Comparison of ENCODE assay signal across 25 cellular contexts in genomic region chr4:116217781-116218180, GRCh38.
DNase-seq lines count a peak whose midpoint lies in the region; ATAC-seq, FAIRE-seq and TF ChIP-seq lines count a peak whose summit lies in the region.
"Had no signal": no experiment of that assay in that cellular context is flagged by ENCODE, and none has a peak within 500 bp of the region (broad histone marks: within the 10 kb centered on the region; RNA-seq: fewer than 3 reads in every experiment).

No MANE protein-coding gene starts in this region.

- FAIRE-seq in keratinocyte (lab: Jason Lieb, UNC), result no peak
- FAIRE-seq: GM18507, RCC 7860 had no signal

- H3K4me2 ChIP-seq in keratinocyte (ENCODE audit: control insufficient read depth, extremely low read depth, insufficient read depth, low read depth, low read length), result peak overlapping the region; percentile 25
- H3K4me2 ChIP-seq: BLaER1 treated with 17β-estradiol and CSF1 and Interleukin-3, amounts not matched to agents 10 nM and 100 nM had no signal

- H3K9me3 ChIP-seq in RWPE2 (ENCODE audit: severe bottlenecking), result no peaks in the 10 kb centered on the region
- no peaks in the 10 kb centered on the region for H3K9me3 ChIP-seq in keratinocyte (ENCODE audit: control insufficient read depth, low read depth, low read length)
- H3K9me3 ChIP-seq: BLaER1 treated with 17β-estradiol and CSF1 and Interleukin-3, amounts not matched to agents 10 nM and 100 nM; Caco-2 had no signal

- no peak overlapping the region for H3K27ac ChIP-seq in RWPE2 (ENCODE audit: poor library complexity, severe bottlenecking)
- peak overlapping the region; percentile 35 for H3K27ac ChIP-seq in keratinocyte (ENCODE audit: control insufficient read depth, insufficient read depth, low read length)
- H3K27ac ChIP-seq: BLaER1 treated with 17β-estradiol and CSF1 and Interleukin-3, amounts not matched to agents 10 nM and 100 nM; GM23248 had no signal

- H3K4me3 ChIP-seq in RWPE2 (ENCODE audit: severe bottlenecking), result no peak overlapping the region
- no peak overlapping the region for H3K4me3 ChIP-seq in keratinocyte (ENCODE audit: control insufficient read depth in 2 of 3, extremely low read depth in 1 of 3, insufficient read depth in 2 of 3, low read depth in 1 of 3, low read length in 3 of 3)
- H3K4me3 ChIP-seq: BLaER1 treated with 17β-estradiol and CSF1 and Interleukin-3, amounts not matched to agents 10 nM and 100 nM; GM23248 had no signal

- peaks cover 10% of the 10 kb centered on the region for H3K4me1 ChIP-seq in RWPE2 (ENCODE audit: insufficient read depth, poor library complexity, severe bottlenecking)
- peaks cover 6% of the 10 kb centered on the region for H3K4me1 ChIP-seq in keratinocyte (ENCODE audit: control insufficient read depth, extremely low read depth, insufficient read depth, low read length)
- H3K4me1 ChIP-seq: BLaER1 treated with 17β-estradiol and CSF1 and Interleukin-3, amounts not matched to agents 10 nM and 100 nM; Caco-2 had no signal

- peak; percentile 9 for DNase-seq in HS-5 (ENCODE audit: low read depth)
- DNase-seq in RWPE2 (ENCODE audit: low spot score), result no peak
- DNase-seq in dermis blood vessel endothelial cell, result peak; percentile 12
- DNase-seq in keratinocyte (ENCODE audit: low read depth, low spot score), result no peak
- DNase-seq in stimulated activated naive B cell treated with anti-CD40 and anti-IgM and Interleukin-4, amounts not matched to agents 10 μg/mL and 1 μg/mL and 100 μg/mL, for 72 hours, result no peak
- DNase-seq in NCI-H1694 treated with DMSO at 0.1 percent for 48 hours (lab: John Stamatoyannopoulos, UW), result no peak
- no peak for DNase-seq in NCI-H1105 treated with DMSO at 0.1 percent for 48 hours (lab: John Stamatoyannopoulos, UW)
- DNase-seq: Caco-2; CD4-positive, alpha-beta memory T cell; DMS 273 treated with DMSO at 0.1 percent for 48 hours; DMS79 treated with DMSO at 0.1 percent for 48 hours; GM23248; HCEC 1CT; Kasumi-1; MM.1S; NCI-H1092; NCI-H1436 treated with DMSO at 0.1 percent for 48 hours; NCI-H2029; NCI-H226; NCI-H524; NCI-H82; SHP77 had no signal

- H3K9me3 Mint-ChIP-seq in stimulated activated naive B cell treated with anti-CD40 and anti-IgM and Interleukin-4, amounts not matched to agents 10 μg/mL and 1 μg/mL and 100 μg/mL, for 72 hours, result peaks cover 0 to 3% of the 10 kb centered on the region in 2 donors

- no peak for TF ChIP-seq CTCF in RWPE2 (IDR thresholded peaks at IDR 0.05; ENCODE audit: poor library complexity, severe bottlenecking)
- TF ChIP-seq CTCF in keratinocyte (optimal IDR thresholded peaks at IDR 0.05 in 1 of 3, IDR thresholded peaks at IDR 0.05 in 1 of 3, conservative IDR thresholded peaks at IDR 0.05 in 1 of 3; ENCODE audit: extremely low read depth in 1 of 3, insufficient read depth in 2 of 3, low read length in 3 of 3), result no peak

- no peak overlapping the region for H3K4me3 Mint-ChIP-seq in stimulated activated naive B cell treated with anti-CD40 and anti-IgM and Interleukin-4, amounts not matched to agents 10 μg/mL and 1 μg/mL and 100 μg/mL, for 72 hours
- H3K4me3 Mint-ChIP-seq: CD4-positive, alpha-beta memory T cell had no signal

- H3K9ac ChIP-seq in keratinocyte (ENCODE audit: control insufficient read depth, extremely low read depth, insufficient read depth, low read length), result no peak overlapping the region
- H3K9ac ChIP-seq: BLaER1 treated with 17β-estradiol and CSF1 and Interleukin-3, amounts not matched to agents 10 nM and 100 nM; GM23248 had no signal

- H3K27ac Mint-ChIP-seq in stimulated activated naive B cell treated with anti-CD40 and anti-IgM and Interleukin-4, amounts not matched to agents 10 μg/mL and 1 μg/mL and 100 μg/mL, for 72 hours, result no peak overlapping the region
- H3K27ac Mint-ChIP-seq: CD4-positive, alpha-beta memory T cell had no signal

- H2AFZ ChIP-seq in keratinocyte (ENCODE audit: control insufficient read depth, low read length), result peak overlapping the region; percentile 64
- H2AFZ ChIP-seq: GM23248 had no signal

- H3K36me3 ChIP-seq in RWPE2 (ENCODE audit: low read depth), result no peaks in the 10 kb centered on the region
- no peaks in the 10 kb centered on the region for H3K36me3 ChIP-seq in keratinocyte (ENCODE audit: control insufficient read depth in 2 of 2, extremely low read depth in 1 of 2, insufficient read depth in 2 of 2, low read length in 2 of 2)
- H3K36me3 ChIP-seq: BLaER1 treated with 17β-estradiol and CSF1 and Interleukin-3, amounts not matched to agents 10 nM and 100 nM had no signal

- no peaks in the 10 kb centered on the region for H3K9me1 ChIP-seq in keratinocyte (ENCODE audit: control insufficient read depth, extremely low read depth, insufficient read depth, low read length)

- dilution Hi-C loops in keratinocyte (cut with MboI; ENCODE audit: extremely low pct_ligation_motif_present, low sequenced_read_pairs), result no loop called here

- H3K36me3 Mint-ChIP-seq in stimulated activated naive B cell treated with anti-CD40 and anti-IgM and Interleukin-4, amounts not matched to agents 10 μg/mL and 1 μg/mL and 100 μg/mL, for 72 hours, result no peaks in the 10 kb centered on the region
- H3K36me3 Mint-ChIP-seq: CD4-positive, alpha-beta memory T cell had no signal

- H3K4me1 Mint-ChIP-seq in stimulated activated naive B cell treated with anti-CD40 and anti-IgM and Interleukin-4, amounts not matched to agents 10 μg/mL and 1 μg/mL and 100 μg/mL, for 72 hours, result no peaks in the 10 kb centered on the region
- H3K4me1 Mint-ChIP-seq: CD4-positive, alpha-beta memory T cell had no signal

- no peaks in the 10 kb centered on the region for H3K27me3 ChIP-seq in RWPE2 (ENCODE audit: insufficient read depth, poor library complexity, severe bottlenecking)
- H3K27me3 ChIP-seq in keratinocyte (ENCODE audit: control insufficient read depth, extremely low read depth, insufficient read depth, low read length), result no peaks in the 10 kb centered on the region
- H3K27me3 ChIP-seq: BLaER1 treated with 17β-estradiol and CSF1 and Interleukin-3, amounts not matched to agents 10 nM and 100 nM had no signal

- no peaks in the 10 kb centered on the region for H3K27me3 Mint-ChIP-seq in stimulated activated naive B cell treated with anti-CD40 and anti-IgM and Interleukin-4, amounts not matched to agents 10 μg/mL and 1 μg/mL and 100 μg/mL, for 72 hours
- H3K27me3 Mint-ChIP-seq: CD4-positive, alpha-beta memory T cell had no signal

- ATAC-seq in RWPE2 (ENCODE audit: low read depth), result peak; percentile 85
- no peak for ATAC-seq in stimulated activated naive B cell treated with anti-CD40 and anti-IgM and Interleukin-4, amounts not matched to agents 10 μg/mL and 1 μg/mL and 100 μg/mL, for 72 hours (replicated peaks)

- H4K20me1 ChIP-seq in keratinocyte (ENCODE audit: control insufficient read depth, extremely low read depth, insufficient read depth, low read length), result no peaks in the 10 kb centered on the region
- H4K20me1 ChIP-seq: BLaER1 treated with 17β-estradiol and CSF1 and Interleukin-3, amounts not matched to agents 10 nM and 100 nM had no signal

- H3K79me2 ChIP-seq in keratinocyte (ENCODE audit: control insufficient read depth, insufficient read depth, low read length), result no peaks in the 10 kb centered on the region

Comparison
In these comparisons a context has a peak if more than half of its experiments do, and no peak if none do; other contexts are left out.
1. DNase-seq: peak in HS-5 (single experiment) and dermis blood vessel endothelial cell (single experiment); none in RWPE2 (single experiment), keratinocyte (single experiment), stimulated activated naive B cell treated with anti-CD40 and anti-IgM and Interleukin-4, amounts not matched to agents 10 μg/mL and 1 μg/mL and 100 μg/mL, for 72 hours (single experiment), NCI-H1694 treated with DMSO at 0.1 percent for 48 hours (single experiment) and NCI-H1105 treated with DMSO at 0.1 percent for 48 hours (single experiment).